26 cellular contexts compared by ENCODE assay signal in the genomic region with DNA sequence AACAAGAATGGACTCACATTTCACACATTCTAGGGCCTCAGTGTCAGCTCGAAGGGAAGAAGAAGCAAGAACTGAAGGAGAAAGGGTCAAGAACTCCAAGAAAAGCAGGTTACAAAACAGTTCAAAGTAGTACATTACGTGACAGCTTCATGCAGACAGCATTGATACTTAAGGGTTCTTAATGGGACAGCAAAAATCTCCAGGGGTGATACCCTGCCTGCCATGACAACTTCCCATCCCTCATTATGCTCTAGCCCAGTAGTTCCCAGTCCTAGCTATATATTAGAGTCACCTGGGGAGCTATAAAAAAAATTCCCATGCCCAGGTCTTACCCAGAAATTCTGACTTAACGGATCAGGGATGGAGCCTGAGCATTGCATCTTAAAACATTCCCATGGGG.
"Had no signal": no experiment of that assay in that cellular context is flagged by ENCODE, and none has a peak within 500 bp of the region (broad histone marks: within the 10 kb centered on the region; RNA-seq: fewer than 3 reads in every experiment).

No MANE protein-coding gene starts in this region.

- H3K4me3 ChIP-seq: stomach, suprapubic skin, testis, thoracic aorta, thyroid gland, tibial artery, tibial nerve, transverse colon, upper lobe of left lung, upper lobe of right lung, uterus, vagina had no signal

- H3K4me1 ChIP-seq: suprapubic skin, testis, tibial artery, tibial nerve, transverse colon, upper lobe of right lung, uterus, vagina had no signal

- DNase-seq: stimulated activated CD4-positive, alpha-beta T cell treated with anti-CD3 and anti-CD28 coated beads, Interleukin-2, amount 100 ng/mL, for 48 hours; stimulated activated CD4-positive, alpha-beta T cell treated with anti-CD3 and anti-CD28 coated beads, Interleukin-4, amount 100 ng/mL, for 1 hour; stimulated activated CD4-positive, alpha-beta T cell treated with anti-CD3 and anti-CD28 coated beads, Interleukin-4, amount 100 ng/mL, for 24 hours; stimulated activated CD4-positive, alpha-beta T cell treated with anti-CD3 and anti-CD28 coated beads, Interleukin-4, amount 100 ng/mL, for 4 hours; stimulated activated CD8-positive, alpha-beta memory T cell treated with anti-CD3 and anti-CD28 coated beads, Interleukin-4, amount 100 ng/mL, for 48 hours; stimulated activated naive B cell treated with anti-CD40 and anti-IgM and Interleukin-4, amounts not matched to agents 10 μg/mL and 1 μg/mL and 100 μg/mL, for 72 hours; stimulated activated naive CD4-positive, alpha-beta T cell; stimulated activated naive CD4-positive, alpha-beta T cell treated with Interleukin-2 at 50 U/mL for 16 hours; stimulated activated naive CD8-positive, alpha-beta T cell treated with anti-CD3 and anti-CD28 coated beads, Interleukin-15, amount 100 ng/mL, for 72 hours; stimulated activated naive CD8-positive, alpha-beta T cell treated with anti-CD3 and anti-CD28 coated beads, Interleukin-15, Interleukin-2, amounts not matched to agents 100 U/mL and 50 U/mL, for 24 hours; stomach; substantia nigra; testis; thyroid gland; tibial artery; transverse colon; trophoblast cell; upper lobe of left lung; upper lobe of right lung; uterus had no signal

- H3K36me3 ChIP-seq: stomach, suprapubic skin, thoracic aorta, thyroid gland, tibial artery, tibial nerve, transverse colon, upper lobe of left lung, upper lobe of right lung, uterus, vagina had no signal

- H3K9me3 ChIP-seq: stomach, suprapubic skin, testis, thoracic aorta, thyroid gland, tibial artery, tibial nerve, transverse colon, upper lobe of left lung, upper lobe of right lung, uterus, vagina had no signal

- ATAC-seq: stimulated activated effector memory CD8-positive, alpha-beta T cell treated with anti-CD3 and anti-CD28 coated beads, Interleukin-12 subunit alpha, Interleukin-12 subunit beta, amount 100 ng/mL, for 72 hours; stimulated activated memory B cell treated with anti-CD40 and anti-IgM and Interleukin-4, amounts not matched to agents 10 μg/mL and 1 μg/mL and 100 μg/mL, for 72 hours; stimulated activated naive B cell treated with anti-CD40 and anti-IgM and Interleukin-4, amounts not matched to agents 10 μg/mL and 1 μg/mL and 100 μg/mL, for 72 hours; stimulated activated naive CD8-positive, alpha-beta T cell treated with anti-CD3 and anti-CD28 coated beads, Interleukin-15, amount 100 ng/mL, for 72 hours; stimulated activated naive CD8-positive, alpha-beta T cell treated with anti-CD3 and anti-CD28 coated beads, Interleukin-15, Interleukin-2, amounts not matched to agents 100 U/mL and 50 U/mL, for 24 hours; upper lobe of right lung had no signal

- H3K27me3 ChIP-seq: stomach, suprapubic skin, testis, thyroid gland, tibial nerve, transverse colon, upper lobe of left lung, upper lobe of right lung, uterus, vagina had no signal

- H3K27ac ChIP-seq: stomach, suprapubic skin, testis, thoracic aorta, thyroid gland, tibial artery, tibial nerve, transverse colon, upper lobe of left lung, upper lobe of right lung, uterus, vagina had no signal
